ENCODE assay signal across 39 cellular contexts in the genomic region with DNA sequence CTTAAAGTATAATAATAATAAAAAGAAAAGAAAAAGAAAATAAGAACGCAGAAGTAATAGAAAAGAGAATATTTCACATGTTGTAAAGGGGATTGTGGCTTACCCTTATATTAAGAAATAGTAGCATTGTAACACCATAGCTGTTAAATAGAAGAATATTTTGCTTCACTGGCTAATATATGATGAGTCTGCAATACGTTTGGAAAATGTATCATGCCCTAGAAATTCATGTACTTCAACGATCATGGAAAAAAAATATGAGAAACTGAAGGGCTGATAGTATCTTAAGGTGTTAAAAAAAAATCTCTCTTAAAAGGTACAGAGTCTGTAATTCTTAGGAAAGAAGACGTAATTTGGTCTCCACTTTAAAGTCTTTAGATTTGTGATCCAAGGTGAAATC.
"Had no signal": no experiment of that assay in that cellular context is flagged by ENCODE, and none has a peak within 500 bp of the region (broad histone marks: within the 10 kb centered on the region; RNA-seq: fewer than 3 reads in every experiment).

No MANE protein-coding gene starts in this region.

- DNase-seq: activated effector memory CD4-positive, alpha-beta T cell treated with anti-CD3 and anti-CD28 coated beads, Interleukin-2, amount 50 U/mL, for 16 hours; activated effector memory CD4-positive, alpha-beta T cell treated with Interleukin-2 at 50 U/mL for 16 hours; activated gamma-delta T cell; activated gamma-delta T cell treated with Interleukin-2 at 50 U/mL for 16 hours; activated naive CD4-positive, alpha-beta T cell; activated naive CD4-positive, alpha-beta T cell treated with anti-CD3 and anti-CD28 coated beads for 36 hours; activated naive CD4-positive, alpha-beta T cell treated with anti-CD3 and anti-CD28 coated beads, Interleukin-2, amount 10 ng/mL, durations not matched to agents 7 days and 5 days; activated naive CD4-positive, alpha-beta T cell treated with anti-CD3 and anti-CD28 coated beads, Interleukin-2, amount 50 U/mL, for 16 hours; activated naive CD4-positive, alpha-beta T cell treated with Interleukin-2 at 50 U/mL for 16 hours; activated naive CD8-positive, alpha-beta T cell treated with anti-CD3 and anti-CD28 coated beads for 36 hours; activated naive CD8-positive, alpha-beta T cell treated with anti-CD3 and anti-CD28 coated beads, Interleukin-2, amount 10 ng/mL, durations not matched to agents 7 days and 5 days; activated naive CD8-positive, alpha-beta T cell treated with anti-CD3 and anti-CD28 coated beads, Interleukin-2, amount 50 U/mL, for 24 hours; activated T-cell treated with anti-CD3 and anti-CD28 coated beads, Interleukin-2, amount 50 U/mL, for 1 hour; activated T-cell treated with anti-CD3 and anti-CD28 coated beads, Interleukin-2, amount 50 U/mL, for 24 hours; activated T-cell treated with anti-CD3 and anti-CD28 coated beads, Interleukin-2, amount 50 U/mL, for 4 hours; activated T-cell treated with anti-CD3 and anti-CD28 coated beads, Interleukin-2, amount 50 U/mL, for 48 hours; activated T-cell treated with anti-CD3 and anti-CD28 coated beads, Interleukin-2, amount 50 U/mL, for 72 hours; adrenal gland; amniotic stem cell; amygdala; anterior cingulate cortex; body of pancreas; brain microvascular endothelial cell; caudate nucleus; central memory CD4-positive, alpha-beta T cell; cerebellar nuclear complex had no signal

- H3K9me3 ChIP-seq: adrenal gland, ascending aorta, body of pancreas, breast epithelium had no signal

- H3K4me3 ChIP-seq: adrenal gland, ascending aorta, body of pancreas, breast epithelium, cardiac muscle cell had no signal

- H3K27me3 Mint-ChIP-seq: activated naive CD4-positive, alpha-beta T cell treated with anti-CD3 and anti-CD28 coated beads, Interleukin-2, amount 10 ng/mL, durations not matched to agents 7 days and 5 days; activated naive CD4-positive, alpha-beta T cell treated with anti-CD3 and anti-CD28 coated beads, Interleukin-2, amount 50 U/mL, for 24 hours; activated naive CD8-positive, alpha-beta T cell; activated naive CD8-positive, alpha-beta T cell treated with anti-CD3 and anti-CD28 coated beads for 36 hours; activated naive CD8-positive, alpha-beta T cell treated with anti-CD3 and anti-CD28 coated beads, Interleukin-2, amount 10 ng/mL, durations not matched to agents 7 days and 5 days; activated naive CD8-positive, alpha-beta T cell treated with anti-CD3 and anti-CD28 coated beads, Interleukin-2, amount 50 U/mL, for 24 hours; activated T-cell treated with anti-CD3 and anti-CD28 coated beads, Interleukin-2, amount 50 U/mL, for 24 hours; activated T-helper 17 cell treated with anti-CD3 and anti-CD28 coated beads, Interleukin-2, amount 50 U/mL, for 72 hours; brain; central memory CD8-positive, alpha-beta T cell had no signal

- H3K36me3 Mint-ChIP-seq: activated naive CD4-positive, alpha-beta T cell treated with anti-CD3 and anti-CD28 coated beads, Interleukin-2, amount 10 ng/mL, durations not matched to agents 7 days and 5 days; activated naive CD4-positive, alpha-beta T cell treated with anti-CD3 and anti-CD28 coated beads, Interleukin-2, amount 50 U/mL, for 24 hours; activated naive CD4-positive, alpha-beta T cell treated with anti-CD3 and anti-CD28 coated beads, Interleukin-2, amount 50 U/mL, for 72 hours; activated naive CD8-positive, alpha-beta T cell; activated naive CD8-positive, alpha-beta T cell treated with anti-CD3 and anti-CD28 coated beads for 36 hours; activated naive CD8-positive, alpha-beta T cell treated with anti-CD3 and anti-CD28 coated beads, Interleukin-2, amount 10 ng/mL, durations not matched to agents 7 days and 5 days; brain had no signal

- H3K4me3 Mint-ChIP-seq: activated naive CD4-positive, alpha-beta T cell treated with anti-CD3 and anti-CD28 coated beads for 36 hours; activated naive CD4-positive, alpha-beta T cell treated with anti-CD3 and anti-CD28 coated beads, Interleukin-2, amount 10 ng/mL, durations not matched to agents 7 days and 5 days; activated naive CD4-positive, alpha-beta T cell treated with anti-CD3 and anti-CD28 coated beads, Interleukin-2, amount 50 U/mL, for 24 hours; activated naive CD8-positive, alpha-beta T cell; activated naive CD8-positive, alpha-beta T cell treated with anti-CD3 and anti-CD28 coated beads for 36 hours; activated naive CD8-positive, alpha-beta T cell treated with anti-CD3 and anti-CD28 coated beads, Interleukin-2, amount 10 ng/mL, durations not matched to agents 7 days and 5 days; activated naive CD8-positive, alpha-beta T cell treated with anti-CD3 and anti-CD28 coated beads, Interleukin-2, amount 50 U/mL, for 24 hours; activated T-cell treated with anti-CD3 and anti-CD28 coated beads, Interleukin-2, amount 50 U/mL, for 24 hours; activated T-cell treated with anti-CD3 and anti-CD28 coated beads, Interleukin-2, amount 50 U/mL, for 4 hours; activated T-cell treated with anti-CD3 and anti-CD28 coated beads, Interleukin-2, amount 50 U/mL, for 72 hours; activated T-helper 1 cell treated with anti-CD3 and anti-CD28 coated beads, Interleukin-12 subunit alpha, Interleukin-12 subunit beta, Interleukin-2, Interleukin-4 antibody, amounts not matched to agents 30 ng/mL and 10 ng/mL and 1 ng/mL, durations not matched to agents 14 hours and 24 hours and 36 hours; activated T-helper 17 cell treated with anti-CD3 and anti-CD28 coated beads, Interleukin-2, amount 50 U/mL, for 72 hours; brain; central memory CD8-positive, alpha-beta T cell had no signal

- H3K4me1 ChIP-seq: adrenal gland, ascending aorta, body of pancreas, breast epithelium had no signal

- H3K9me3 Mint-ChIP-seq: activated naive CD4-positive, alpha-beta T cell treated with anti-CD3 and anti-CD28 coated beads, Interleukin-2, amount 50 U/mL, for 24 hours had no signal

- H3K27me3 ChIP-seq: adrenal gland, ascending aorta, body of pancreas, brain microvascular endothelial cell, breast epithelium, cardiac muscle cell had no signal

- FAIRE-seq: astrocyte, bronchial epithelial cell had no signal

- H3K27ac Mint-ChIP-seq: activated naive CD4-positive, alpha-beta T cell treated with anti-CD3 and anti-CD28 coated beads for 36 hours; activated naive CD4-positive, alpha-beta T cell treated with anti-CD3 and anti-CD28 coated beads, Interleukin-2, amount 10 ng/mL, durations not matched to agents 7 days and 5 days; activated naive CD4-positive, alpha-beta T cell treated with anti-CD3 and anti-CD28 coated beads, Interleukin-2, amount 50 U/mL, for 24 hours; activated naive CD4-positive, alpha-beta T cell treated with anti-CD3 and anti-CD28 coated beads, Interleukin-2, amount 50 U/mL, for 72 hours; activated naive CD8-positive, alpha-beta T cell; activated naive CD8-positive, alpha-beta T cell treated with anti-CD3 and anti-CD28 coated beads for 36 hours; activated naive CD8-positive, alpha-beta T cell treated with anti-CD3 and anti-CD28 coated beads, Interleukin-2, amount 10 ng/mL, durations not matched to agents 7 days and 5 days; activated naive CD8-positive, alpha-beta T cell treated with anti-CD3 and anti-CD28 coated beads, Interleukin-2, amount 50 U/mL, for 24 hours; activated T-cell treated with anti-CD3 and anti-CD28 coated beads, Interleukin-2, amount 50 U/mL, for 24 hours; activated T-cell treated with anti-CD3 and anti-CD28 coated beads, Interleukin-2, amount 50 U/mL, for 72 hours; activated T-helper 1 cell treated with anti-CD3 and anti-CD28 coated beads, Interleukin-12 subunit alpha, Interleukin-12 subunit beta, Interleukin-2, Interleukin-4 antibody, amounts not matched to agents 30 ng/mL and 10 ng/mL and 1 ng/mL, durations not matched to agents 14 hours and 24 hours and 36 hours; activated T-helper 17 cell treated with anti-CD3 and anti-CD28 coated beads, Interleukin-2, amount 50 U/mL, for 72 hours; activated T-helper 2 cell treated with anti-CD3 and anti-CD28 coated beads, Interferon-gamma antibody, Interleukin-2, Interleukin-4, amounts not matched to agents 10 μg/mL and 5 μg/mL and 100 μg/mL, durations not matched to agents 14 hours and 24 hours and 36 hours; brain had no signal

- H3K27ac ChIP-seq: adrenal gland, ascending aorta, body of pancreas, brain microvascular endothelial cell, breast epithelium, cardiac muscle cell had no signal

- H3K36me3 ChIP-seq: adrenal gland, ascending aorta, brain microvascular endothelial cell, breast epithelium, cardiac muscle cell had no signal

- ATAC-seq: activated naive CD4-positive, alpha-beta T cell treated with anti-CD3 and anti-CD28 coated beads, Interleukin-2, amount 50 U/mL, for 72 hours; activated naive CD8-positive, alpha-beta T cell treated with anti-CD3 and anti-CD28 coated beads, Interleukin-2, amount 50 U/mL, for 24 hours; activated T-cell treated with anti-CD3 and anti-CD28 coated beads, Interleukin-2, amount 50 U/mL, for 4 hours; activated T-cell treated with anti-CD3 and anti-CD28 coated beads, Interleukin-2, amount 50 U/mL, for 72 hours; activated T-helper 17 cell treated with anti-CD3 and anti-CD28 coated beads, Interleukin-2, amount 50 U/mL, for 72 hours; body of pancreas had no signal

- H3K4me1 Mint-ChIP-seq: activated naive CD4-positive, alpha-beta T cell treated with anti-CD3 and anti-CD28 coated beads, Interleukin-2, amount 10 ng/mL, durations not matched to agents 7 days and 5 days; activated naive CD4-positive, alpha-beta T cell treated with anti-CD3 and anti-CD28 coated beads, Interleukin-2, amount 50 U/mL, for 24 hours; activated naive CD8-positive, alpha-beta T cell treated with anti-CD3 and anti-CD28 coated beads for 36 hours; activated naive CD8-positive, alpha-beta T cell treated with anti-CD3 and anti-CD28 coated beads, Interleukin-2, amount 10 ng/mL, durations not matched to agents 7 days and 5 days; activated naive CD8-positive, alpha-beta T cell treated with anti-CD3 and anti-CD28 coated beads, Interleukin-2, amount 50 U/mL, for 24 hours; activated T-helper 17 cell treated with anti-CD3 and anti-CD28 coated beads, Interleukin-2, amount 50 U/mL, for 72 hours; brain; central memory CD8-positive, alpha-beta T cell had no signal
